ENCODE assay signal across 23 cellular contexts in the genomic region with DNA sequence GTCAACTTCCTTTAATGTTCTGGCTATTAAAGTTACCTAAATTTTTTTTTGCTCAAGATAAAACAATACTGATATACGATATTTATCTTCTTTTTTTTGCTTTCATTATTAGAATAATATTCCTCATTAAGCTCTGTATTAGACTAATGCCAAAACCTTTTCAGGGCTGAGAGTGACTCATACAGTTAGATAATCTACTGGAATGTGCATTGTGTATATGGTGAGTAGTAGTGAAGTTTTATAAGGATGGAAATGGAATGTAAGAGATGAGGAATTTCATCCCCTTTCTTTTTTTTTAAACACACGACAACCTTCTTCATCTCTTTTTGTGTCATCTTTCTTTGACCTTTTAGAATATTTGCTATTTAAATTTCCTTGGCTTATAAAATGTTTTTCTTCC.
DNase-seq lines count a peak whose midpoint lies in the region; ATAC-seq and TF ChIP-seq lines count a peak whose summit lies in the region.
"Had no signal": no experiment of that assay in that cellular context is flagged by ENCODE, and none has a peak within 500 bp of the region (broad histone marks: within the 10 kb centered on the region; RNA-seq: fewer than 3 reads in every experiment).

No MANE protein-coding gene starts in this region.

- no peaks in the 10 kb centered on the region for H3K79me2 ChIP-seq in SK-N-SH (ENCODE audit: insufficient read depth)

- H3K4me1 Mint-ChIP-seq in HFFc6 (ENCODE audit: low read depth) (peaks cover 39% of the 10 kb centered on the region; the same call in 1 of the 2 replicates), chondrocyte (ENCODE audit: low read depth) (no peaks in the 10 kb centered on the region)
- H3K4me1 Mint-ChIP-seq: activated naive CD8-positive, alpha-beta T cell treated with anti-CD3 and anti-CD28 coated beads, Interleukin-2, amount 50 U/mL, for 24 hours had no signal

- H3K4me2 ChIP-seq in SK-N-SH = peak overlapping the region; percentile 49; the same call in 1 of the 2 replicates

- no peaks in the 10 kb centered on the region for H3K27me3 ChIP-seq in SK-N-SH (ENCODE audit: insufficient read depth)
- H3K27me3 ChIP-seq in foreskin keratinocyte = no peaks in the 10 kb centered on the region
- no peaks in the 10 kb centered on the region for H3K27me3 ChIP-seq in heart left ventricle
- H3K27me3 ChIP-seq: SJCRH30 had no signal

- H2AFZ ChIP-seq in SK-N-SH (ENCODE audit: low read depth) = 0 out of 2 replicates have a peak overlapping the region, but pooled peaks have one; percentile 20

- H3K27me3 Mint-ChIP-seq in HFFc6 (ENCODE audit: insufficient read depth) = peaks cover 1% of the 10 kb centered on the region; the same call in 1 of the 2 replicates
- peaks cover 4% of the 10 kb centered on the region for H3K27me3 Mint-ChIP-seq in chondrocyte (ENCODE audit: low read depth)
- H3K27me3 Mint-ChIP-seq: activated naive CD8-positive, alpha-beta T cell treated with anti-CD3 and anti-CD28 coated beads, Interleukin-2, amount 50 U/mL, for 24 hours had no signal

- H3K4me1 ChIP-seq in SK-N-SH (ENCODE audit: control insufficient read depth in 1 of 2, insufficient read depth in 2 of 2, low read depth in 1 of 2, low read length in 1 of 2) = peaks cover 0 to 13% of the 10 kb centered on the region in 2 experiments; a peak in 3 of 4 replicates
- H3K4me1 ChIP-seq in foreskin keratinocyte = peaks cover 30% of the 10 kb centered on the region
- H3K4me1 ChIP-seq in heart left ventricle = no peaks in the 10 kb centered on the region
- H3K4me1 ChIP-seq: Caco-2, SJCRH30 had no signal

- H3K9me2 ChIP-seq in SK-N-SH = no peaks in the 10 kb centered on the region

- H4K20me1 ChIP-seq in SK-N-SH (ENCODE audit: insufficient read depth) = no peaks in the 10 kb centered on the region

- H3K36me3 Mint-ChIP-seq in HFFc6 (ENCODE audit: low read depth) = no peaks in the 10 kb centered on the region
- no peaks in the 10 kb centered on the region for H3K36me3 Mint-ChIP-seq in chondrocyte (ENCODE audit: low read depth)

- peak overlapping the region; percentile 25; the same call in 1 of the 2 replicates for H3K9ac ChIP-seq in SK-N-SH

- TF ChIP-seq RAD21 in SK-N-SH (IDR thresholded peaks at IDR 0.05; ENCODE audit: low read length) = no peak

- H3K9me3 Mint-ChIP-seq in HFFc6 (no peaks in the 10 kb centered on the region; the same call in 1 of the 2 replicates), chondrocyte (ENCODE audit: low read depth) (no peaks in the 10 kb centered on the region)

- TF ChIP-seq CTCF in HFFc6 (IDR thresholded peaks at IDR 0.05) (no peak), SK-N-SH (IDR thresholded peaks at IDR 0.05) (no peak), foreskin keratinocyte (conservative IDR thresholded peaks at IDR 0.05) (no peak), retinal pigment epithelial cell (conservative IDR thresholded peaks at IDR 0.05; ENCODE audit: low read depth, low read length) (no peak), heart left ventricle (IDR thresholded peaks at IDR 0.05) (no peak), chondrocyte (IDR thresholded peaks at IDR 0.05) (no peak)

- no peaks in the 10 kb centered on the region for H3K9me3 ChIP-seq in SK-N-SH
- no peaks in the 10 kb centered on the region for H3K9me3 ChIP-seq in heart left ventricle
- H3K9me3 ChIP-seq: Caco-2, SJCRH30 had no signal

- H3K27ac Mint-ChIP-seq in HFFc6 (peak overlapping the region; percentile 35; the same call in 1 of the 2 replicates), chondrocyte (ENCODE audit: unreplicated experiment) (no peak overlapping the region)
- H3K27ac Mint-ChIP-seq: activated naive CD8-positive, alpha-beta T cell treated with anti-CD3 and anti-CD28 coated beads, Interleukin-2, amount 50 U/mL, for 24 hours; T-helper 2 cell treated with Interferon-gamma antibody and Interleukin-4, amounts not matched to agents 5 μg/mL and 100 μg/mL, for 36 hours had no signal

- 7% methylated on average over 2 of the region's 2 CpGs for WGBS in SK-N-SH (ENCODE audit: low lambda C conversion rate)
- 42 to 49% (median 43%) methylated on average over 2 of the region's 2 CpGs for WGBS in heart left ventricle, 4 donors

- no peaks in the 10 kb centered on the region for H3K36me3 ChIP-seq in SK-N-SH (replicated peaks in 1 of 2; ENCODE audit: control insufficient read depth in 1 of 2, insufficient read depth in 2 of 2, low read length in 1 of 2)
- no peaks in the 10 kb centered on the region for H3K36me3 ChIP-seq in heart left ventricle
- H3K36me3 ChIP-seq: SJCRH30 had no signal

- no peak for TF ChIP-seq POLR2A in heart left ventricle (IDR thresholded peaks at IDR 0.05)

- H3F3A ChIP-seq in SK-N-SH (replicated peaks; ENCODE audit: insufficient read depth) = peaks cover 28% of the 10 kb centered on the region

- DNase-seq in HFFc6 = peak; percentile 64
- no peak for DNase-seq in SK-N-SH
- DNase-seq in foreskin keratinocyte = peak; percentile 56 to 75
- peak; percentile 63 for DNase-seq in retinal pigment epithelial cell (ENCODE audit: low read depth)
- no peak for DNase-seq in heart left ventricle
- DNase-seq in NCI-H1092 (lab: John Stamatoyannopoulos, UW) = no peak
- no peak for DNase-seq in chondrocyte (ENCODE audit: low spot score)
- DNase-seq: activated naive CD8-positive, alpha-beta T cell treated with anti-CD3 and anti-CD28 coated beads, Interleukin-2, amount 50 U/mL, for 24 hours; AML-193; Caco-2; central memory CD4-positive, alpha-beta T cell; effector memory CD4-positive, alpha-beta T cell; H7; hypothalamus; KG1; NCI-H1092 treated with DMSO at 0.1 percent for 48 hours; NCI-H526 treated with DMSO at 0.1 percent for 48 hours; SJCRH30; stimulated activated CD4-positive, alpha-beta T cell treated with anti-CD3 and anti-CD28 coated beads, Interleukin-2, amount 100 ng/mL, for 48 hours had no signal

- POLR2A ChIA-PET in SK-N-SH (lab: Yijun Ruan, JAX) = no interaction called here

- peak overlapping the region; percentile 51 to 77 for H3K27ac ChIP-seq in SK-N-SH (ENCODE audit: low read depth in 2 of 2, low read length in 1 of 2)
- peak overlapping the region; percentile 4 for H3K27ac ChIP-seq in foreskin keratinocyte
- H3K27ac ChIP-seq in heart left ventricle = no peak overlapping the region
- H3K27ac ChIP-seq: HL-60, SJCRH30 had no signal

- H3K4me3 Mint-ChIP-seq in HFFc6 = peak overlapping the region; percentile 16; the same call in 1 of the 2 replicates
- H3K4me3 Mint-ChIP-seq in chondrocyte (ENCODE audit: unreplicated experiment) = no peak overlapping the region
- H3K4me3 Mint-ChIP-seq: activated naive CD8-positive, alpha-beta T cell treated with anti-CD3 and anti-CD28 coated beads, Interleukin-2, amount 50 U/mL, for 24 hours; activated T-helper 1 cell treated with anti-CD3 and anti-CD28 coated beads, Interleukin-12 subunit alpha, Interleukin-12 subunit beta, Interleukin-2, Interleukin-4 antibody, amounts not matched to agents 30 ng/mL and 10 ng/mL and 1 ng/mL, durations not matched to agents 14 hours and 24 hours and 36 hours; T-helper 2 cell treated with Interferon-gamma antibody and Interleukin-4, amounts not matched to agents 5 μg/mL and 100 μg/mL, for 36 hours had no signal

- no peak overlapping the region; a peak in 1 of 4 replicates for H3K4me3 ChIP-seq in SK-N-SH (ENCODE audit: low read depth in 2 of 2, low read length in 1 of 2)
- no peak overlapping the region for H3K4me3 ChIP-seq in retinal pigment epithelial cell (ENCODE audit: low read length)
- no peak overlapping the region for H3K4me3 ChIP-seq in heart left ventricle
- H3K4me3 ChIP-seq: SJCRH30 had no signal

- ATAC-seq in foreskin keratinocyte = peak; percentile 85
- no peak for ATAC-seq in HG03097 (IDR thresholded peaks at IDR 0.05; ENCODE audit: low FRiP score, unreplicated experiment)
- ATAC-seq in heart left ventricle = no peak
- ATAC-seq: activated naive CD8-positive, alpha-beta T cell treated with anti-CD3 and anti-CD28 coated beads, Interleukin-2, amount 50 U/mL, for 24 hours had no signal

- intact Hi-C loops in heart left ventricle (cut with DNase I) = no loop called here

- CTCF ChIA-PET in SK-N-SH (lab: Yijun Ruan, JAX) = interaction anchor here (1.2 kb wide), 1 partner anchor 30 kb away, joined by 4 read pairs; no protein-coding TSS in a partner anchor

- peak in 1 of 2 experiments; percentile 71; a peak in 2 of 4 replicates for TF ChIP-seq EP300 in SK-N-SH (IDR thresholded peaks at IDR 0.05; ENCODE audit: borderline replicate concordance in 1 of 2, low read depth in 1 of 2, low read length in 1 of 2)

TF ChIP-seq in SK-N-SH, 30 proteins besides CTCF, POLR2A, EP300 and RAD21:
- peak; percentile 70; the same call in 1 of the 2 replicates for TF ChIP-seq TEAD4 (IDR thresholded peaks at IDR 0.05; ENCODE audit: borderline replicate concordance, insufficient read depth)
- TF ChIP-seq FOXM1 (IDR thresholded peaks at IDR 0.05; ENCODE audit: low read depth) = no peak
- TF ChIP-seq, protein P1, sequence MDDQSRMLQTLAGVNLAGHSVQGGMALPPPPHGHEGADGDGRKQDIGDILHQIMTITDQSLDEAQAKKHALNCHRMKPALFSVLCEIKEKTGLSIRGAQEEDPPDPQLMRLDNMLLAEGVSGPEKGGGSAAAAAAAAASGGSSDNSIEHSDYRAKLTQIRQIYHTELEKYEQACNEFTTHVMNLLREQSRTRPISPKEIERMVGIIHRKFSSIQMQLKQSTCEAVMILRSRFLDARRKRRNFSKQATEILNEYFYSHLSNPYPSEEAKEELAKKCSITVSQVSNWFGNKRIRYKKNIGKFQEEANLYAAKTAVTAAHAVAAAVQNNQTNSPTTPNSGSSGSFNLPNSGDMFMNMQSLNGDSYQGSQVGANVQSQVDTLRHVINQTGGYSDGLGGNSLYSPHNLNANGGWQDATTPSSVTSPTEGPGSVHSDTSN (IDR thresholded peaks at IDR 0.05) = peak; percentile 29; the same call in 1 of the 2 replicates
- peak; percentile 69 for TF ChIP-seq NFIC (IDR thresholded peaks at IDR 0.05; ENCODE audit: borderline replicate concordance)
- TF ChIP-seq TCF12 (IDR thresholded peaks at IDR 0.05) = peak; percentile 66
- TF ChIP-seq NRF1 (IDR thresholded peaks at IDR 0.05; ENCODE audit: low read depth, low read length) = no peak
- TF ChIP-seq FOXJ3 (CRISPR knock-in tag; IDR thresholded peaks at IDR 0.05) = no peak
- TF ChIP-seq JUND (IDR thresholded peaks at IDR 0.05) = peak; percentile 91
- peak; percentile 92 for TF ChIP-seq FOSL2 (IDR thresholded peaks at IDR 0.05; ENCODE audit: borderline replicate concordance, low read depth)

Comparison
In these comparisons a context has a peak if more than half of its experiments do, and no peak if none do; other contexts are left out.
1. DNase-seq: peak in HFFc6 (single experiment), foreskin keratinocyte (2 of 2) and retinal pigment epithelial cell (single experiment); none in SK-N-SH (single experiment), heart left ventricle (0 of 5), NCI-H1092 (single experiment) and chondrocyte (single experiment).
2. H3K27ac ChIP-seq: peak in SK-N-SH (2 of 2) and foreskin keratinocyte (single experiment); none in heart left ventricle (0 of 12).